Comparison of ENCODE assay signal across 11 cellular contexts in the genomic region with DNA sequence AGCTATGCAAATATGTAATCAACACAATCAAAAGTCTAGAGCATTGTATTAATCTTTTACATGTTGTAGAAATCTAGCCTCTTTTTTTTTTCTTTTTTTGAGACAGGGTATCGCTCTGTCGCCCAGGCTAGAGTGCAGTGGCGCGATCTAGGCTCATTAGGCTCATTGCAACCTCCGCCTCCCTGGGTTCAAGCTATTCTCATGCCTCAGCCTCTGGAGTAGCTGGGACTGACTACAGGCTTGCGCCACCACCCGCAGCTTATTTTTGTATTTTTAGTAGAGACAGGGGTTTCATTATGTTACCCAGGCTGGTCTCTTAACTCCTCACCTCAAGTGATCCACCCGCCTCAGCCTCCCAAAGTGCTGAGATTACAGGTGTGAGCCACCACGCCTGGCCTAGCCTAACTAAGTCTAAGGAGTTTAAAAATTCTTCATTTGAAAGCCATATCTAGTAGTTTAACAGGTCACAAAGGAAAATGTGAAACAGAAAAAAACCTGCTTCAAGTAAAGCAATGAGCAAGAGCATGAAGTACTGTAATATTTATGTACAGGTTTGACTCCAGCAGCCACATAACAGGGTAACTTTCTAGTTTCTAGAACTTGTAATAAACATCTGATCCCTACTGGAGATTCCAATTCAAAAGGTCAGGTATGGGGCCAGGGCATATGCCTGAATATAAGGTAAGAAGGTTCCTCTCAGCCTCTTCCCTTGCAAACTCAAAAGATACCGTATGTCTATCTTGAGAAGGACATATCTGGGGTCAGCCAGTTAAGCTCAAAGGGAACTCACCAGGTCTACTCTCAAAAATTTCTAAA. TPM values are rescaled to one million over a fixed set of nuclear protein-coding genes. Genes with fewer than 3 reads are reported as not detected.
A peak's percentile ranks its signal among the peaks of the same experiment; 100 is the strongest.
DNase-seq lines count a peak whose midpoint lies in the region; ATAC-seq, FAIRE-seq and TF ChIP-seq lines count a peak whose summit lies in the region.
"Had no signal": no experiment of that assay in that cellular context is flagged by ENCODE, and none has a peak within 500 bp of the region (broad histone marks: within the 10 kb centered on the region; RNA-seq: fewer than 3 reads in every experiment).

No MANE protein-coding gene starts in this region.

- H3F3A ChIP-seq in neural cell (ENCODE audit: insufficient read depth, low read length, poor library complexity, severe bottlenecking) = no peaks in the 10 kb centered on the region

- no peak overlapping the region for H3K4me3 ChIP-seq in A549
- H3K4me3 ChIP-seq in HUES48 (ENCODE audit: low read depth, low read length) = 0 out of 2 replicates have a peak overlapping the region, but pooled peaks have one; percentile 7
- H3K4me3 ChIP-seq in neural cell (ENCODE audit: low read length) = peak overlapping the region; percentile 87

- DNase-seq in A549 (ENCODE audit: low read depth in 1 of 2, low spot score in 1 of 2) = no peak
- peak in 1 of 2 donors; percentile 44 for DNase-seq in activated naive CD4-positive, alpha-beta T cell treated with anti-CD3 and anti-CD28 coated beads, Interleukin-2, amount 50 U/mL, for 72 hours (ENCODE audit: low spot score in 2 of 2)
- no peak for DNase-seq in mesenteric fat pad (ENCODE audit: low spot score)
- no peak for DNase-seq in SW480 (ENCODE audit: low spot score)
- no peak for DNase-seq in NCI-H510A (lab: John Stamatoyannopoulos, UW)
- DNase-seq: heart right ventricle, NCI-H1417 treated with DMSO at 0.1 percent for 48 hours had no signal

- H3K4me1 ChIP-seq in A549 (peaks cover 31% of the 10 kb centered on the region), HUES48 (ENCODE audit: control insufficient read depth, insufficient read depth, low read length) (peaks cover 31% of the 10 kb centered on the region)

- POLR2A ChIA-PET in A549 (lab: Yijun Ruan, JAX) = interaction anchor here (0.9 kb wide), 1 partner anchor 82 kb away, joined by 3 read pairs; the partner anchor contains the start of gene RBM39

- H3K4me2 ChIP-seq in A549 (peak overlapping the region; percentile 97; the same call in 1 of the 3 replicates), neural cell (ENCODE audit: low read length) (no peak overlapping the region)

- H3K36me3 ChIP-seq in HUES48 (ENCODE audit: control insufficient read depth, insufficient read depth, low read length) (peaks cover 5% of the 10 kb centered on the region), neural cell (ENCODE audit: insufficient read depth, low read length) (no peaks in the 10 kb centered on the region)

- no peaks in the 10 kb centered on the region for H3K9me3 ChIP-seq in A549
- H3K9me3 ChIP-seq in HUES48 (ENCODE audit: control insufficient read depth, insufficient read depth, low read length) = no peaks in the 10 kb centered on the region
- H3K9me3 ChIP-seq in neural cell (ENCODE audit: low read length) = no peaks in the 10 kb centered on the region
- H3K9me3 ChIP-seq: heart right ventricle had no signal

- CTCF ChIA-PET in A549 (lab: Yijun Ruan, JAX) = interaction anchor here (0.6 to 0.7 kb wide), 2 partner anchors 11 to 42 kb away, joined by 3 to 5 read pairs; no protein-coding TSS in a partner anchor

- no peak for TF ChIP-seq EP300 in A549 (IDR thresholded peaks at IDR 0.05)
- no peak for TF ChIP-seq EP300 in neural cell (conservative IDR thresholded peaks at IDR 0.05; ENCODE audit: poor library complexity, severe bottlenecking)

- no peak overlapping the region for H2AFZ ChIP-seq in neural cell (ENCODE audit: low read depth, low read length)

- FAIRE-seq in A549 (lab: Jason Lieb, UNC) = no peak

- ATAC-seq in A549 (no peak), HG03457 (IDR thresholded peaks at IDR 0.05; ENCODE audit: unreplicated experiment) (no peak)
- ATAC-seq in activated naive CD4-positive, alpha-beta T cell treated with anti-CD3 and anti-CD28 coated beads, Interleukin-2, amount 50 U/mL, for 72 hours = peak; percentile 62 to 70
- ATAC-seq: heart right ventricle had no signal

- peaks cover 7% of the 10 kb centered on the region for H4K20me1 ChIP-seq in neural cell (ENCODE audit: insufficient read depth)

- H3K27ac Mint-ChIP-seq in activated naive CD4-positive, alpha-beta T cell treated with anti-CD3 and anti-CD28 coated beads, Interleukin-2, amount 50 U/mL, for 72 hours = peak overlapping the region; percentile 99 to 100
- H3K27ac Mint-ChIP-seq: dendritic cell treated with granulocyte-macrophage colony-stimulating factor and Interleukin-4, amounts not matched to agents 40 ng/mL and 50 ng/mL, for 4 days had no signal

- H3K27me3 ChIP-seq in HUES48 (ENCODE audit: control insufficient read depth, insufficient read depth, low read length) (no peaks in the 10 kb centered on the region), neural cell (ENCODE audit: insufficient read depth, low read depth, low read length) (no peaks in the 10 kb centered on the region)
- H3K27me3 ChIP-seq: heart right ventricle had no signal

- TF ChIP-seq RAD21 in A549 (conservative IDR thresholded peaks at IDR 0.05 in 1 of 2, IDR thresholded peaks at IDR 0.05 in 1 of 2) = no peak
- no peak for TF ChIP-seq RAD21 in neural cell (conservative IDR thresholded peaks at IDR 0.05)

- peaks cover 25 to 74% of the 10 kb centered on the region in 2 donors for H3K36me3 Mint-ChIP-seq in activated naive CD4-positive, alpha-beta T cell treated with anti-CD3 and anti-CD28 coated beads, Interleukin-2, amount 50 U/mL, for 72 hours

- no peak overlapping the region for H3K9ac ChIP-seq in HUES48 (ENCODE audit: low read depth, low read length)
- H3K9ac ChIP-seq in neural cell (ENCODE audit: low read length) = no peak overlapping the region

- no peaks in the 10 kb centered on the region for H3K9me3 Mint-ChIP-seq in activated naive CD4-positive, alpha-beta T cell treated with anti-CD3 and anti-CD28 coated beads, Interleukin-2, amount 50 U/mL, for 72 hours
- H3K9me3 Mint-ChIP-seq: dendritic cell treated with granulocyte-macrophage colony-stimulating factor and Interleukin-4, amounts not matched to agents 40 ng/mL and 50 ng/mL, for 4 days had no signal

- 97% methylated on average over 10 of the region's 10 CpGs for WGBS in A549 (ENCODE audit: missing lambda C conversion rate)

- H3K79me2 ChIP-seq in neural cell (replicated peaks; ENCODE audit: insufficient read depth, low read length) = peaks cover 91% of the 10 kb centered on the region

- TF ChIP-seq CTCF in A549 (IDR thresholded peaks at IDR 0.05) (no peak), neural cell (IDR thresholded peaks at IDR 0.05; ENCODE audit: poor library complexity, severe bottlenecking) (no peak)

- no peak overlapping the region for H3K27ac ChIP-seq in A549
- H3K27ac ChIP-seq in HUES48 (ENCODE audit: low read depth, low read length) = no peak overlapping the region
- no peak overlapping the region for H3K27ac ChIP-seq in neural cell (ENCODE audit: low read length)

- no peaks in the 10 kb centered on the region for H3K9me2 ChIP-seq in neural cell (ENCODE audit: insufficient read depth, low read length)

- TF ChIP-seq POLR2A in A549 (IDR thresholded peaks at IDR 0.05; ENCODE audit: low read length) = no peak

RNA-seq across cellular contexts. Expression of gene CPNE1, which starts 4.4 kb away (rescaled TPM):
- polyA plus RNA-seq in A549 (2011; rRNA removed) (180 and 199 TPM in 2 replicates), A549 (2017; fragmentation: RNase III; extraction: RNeasy Plus Mini Kit Qiagen cat#74134 plus additional on column Dnase treatment) (210 to 244 TPM (median 239 TPM) in 3 replicates), neural cell (148 and 183 TPM in 2 replicates)
- 293 and 348 TPM in 2 replicates for polyA plus RNA-seq in A549 (2012; cell fraction: cytosol; rRNA removed)
- polyA plus RNA-seq in A549 (2012; cell fraction: nucleus; rRNA removed) = 558 and 578 TPM in 2 replicates
- polyA minus RNA-seq in A549 (2011; rRNA and poly(A)+ RNA removed) = 200 and 245 TPM in 2 replicates
- 100 to 1,000 TPM; 332 to 352 TPM for total RNA-seq in activated naive CD4-positive, alpha-beta T cell treated with anti-CD3 and anti-CD28 coated beads, Interleukin-2, amount 50 U/mL, for 72 hours
- polyA minus RNA-seq in neural cell = 75.7 and 89.3 TPM in 2 replicates
- total RNA-seq in mesenteric fat pad = 126 TPM

RNA-seq across cellular contexts. Expression of gene RBM12, which starts 4.4 kb away (rescaled TPM):
- polyA plus RNA-seq in A549 (2011; rRNA removed) (92.9 and 119 TPM in 2 replicates), A549 (2017; fragmentation: RNase III; extraction: RNeasy Plus Mini Kit Qiagen cat#74134 plus additional on column Dnase treatment) (49.0 to 50.9 TPM (median 49.9 TPM) in 3 replicates), neural cell (53.9 and 66.0 TPM in 2 replicates)
- 41.1 and 47.6 TPM in 2 replicates for polyA plus RNA-seq in A549 (2012; cell fraction: cytosol; rRNA removed)
- 84.2 and 93.7 TPM in 2 replicates for polyA plus RNA-seq in A549 (2012; cell fraction: nucleus; rRNA removed)
- 174 and 209 TPM in 2 replicates for polyA minus RNA-seq in A549 (2011; rRNA and poly(A)+ RNA removed)
- total RNA-seq in activated naive CD4-positive, alpha-beta T cell treated with anti-CD3 and anti-CD28 coated beads, Interleukin-2, amount 50 U/mL, for 72 hours = 100 to 1,000 TPM; 110 to 116 TPM
- polyA minus RNA-seq in neural cell = 142 and 160 TPM in 2 replicates
- total RNA-seq in mesenteric fat pad = 73.4 TPM

RNA-seq across cellular contexts. Expression of gene NFS1, which starts 38.8 kb away (rescaled TPM):
- polyA plus RNA-seq in A549 (2011; rRNA removed) (50.5 and 72.0 TPM in 2 replicates), A549 (2017; fragmentation: RNase III; extraction: RNeasy Plus Mini Kit Qiagen cat#74134 plus additional on column Dnase treatment) (39.2 to 44.0 TPM (median 39.5 TPM) in 3 replicates), neural cell (55.2 and 67.0 TPM in 2 replicates)
- polyA plus RNA-seq in A549 (2012; cell fraction: cytosol; rRNA removed) = 69.8 and 103 TPM in 2 replicates
- polyA plus RNA-seq in A549 (2012; cell fraction: nucleus; rRNA removed) = 47.8 and 55.9 TPM in 2 replicates
- 29.8 and 35.3 TPM in 2 replicates for polyA minus RNA-seq in A549 (2011; rRNA and poly(A)+ RNA removed)
- total RNA-seq in activated naive CD4-positive, alpha-beta T cell treated with anti-CD3 and anti-CD28 coated beads, Interleukin-2, amount 50 U/mL, for 72 hours = 10 to 100 TPM; 48.5 to 50.1 TPM
- polyA minus RNA-seq in neural cell = 44.9 and 50.4 TPM in 2 replicates
- total RNA-seq in mesenteric fat pad = 23.5 TPM

RNA-seq across cellular contexts. Expression of gene ROMO1, which starts 38.9 kb away (rescaled TPM):
- polyA plus RNA-seq in A549 (2011; rRNA removed) (201 and 204 TPM in 2 replicates), A549 (2017; fragmentation: RNase III; extraction: RNeasy Plus Mini Kit Qiagen cat#74134 plus additional on column Dnase treatment) (365 to 430 TPM (median 425 TPM) in 3 replicates), neural cell (514 and 557 TPM in 2 replicates)
- polyA plus RNA-seq in A549 (2012; cell fraction: cytosol; rRNA removed) = 974 and 1,231 TPM in 2 replicates
- 655 and 1,009 TPM in 2 replicates for polyA plus RNA-seq in A549 (2012; cell fraction: nucleus; rRNA removed)
- polyA minus RNA-seq in A549 (2011; rRNA and poly(A)+ RNA removed) = 20.8 and 23.3 TPM in 2 replicates
- 100 to 1,000 TPM; 111 to 120 TPM for total RNA-seq in activated naive CD4-positive, alpha-beta T cell treated with anti-CD3 and anti-CD28 coated beads, Interleukin-2, amount 50 U/mL, for 72 hours
- polyA minus RNA-seq in neural cell = 60.4 and 67.0 TPM in 2 replicates
- total RNA-seq in mesenteric fat pad = 141 TPM

RNA-seq across cellular contexts. Expression of gene SPAG4, which starts 44.7 kb away (rescaled TPM):
- 5.0 and 7.9 TPM in 2 replicates for polyA plus RNA-seq in A549 (2011; rRNA removed)
- polyA plus RNA-seq in A549 (2012; cell fraction: cytosol; rRNA removed) = 4.4 TPM in 2 replicates
- polyA plus RNA-seq in A549 (2012; cell fraction: nucleus; rRNA removed) = 13.1 and 16.5 TPM in 2 replicates
- polyA plus RNA-seq in A549 (2017; fragmentation: RNase III; extraction: RNeasy Plus Mini Kit Qiagen cat#74134 plus additional on column Dnase treatment) = 2.6 to 4.6 TPM (median 4.4 TPM) in 3 replicates
- 3.2 and 7.2 TPM in 2 replicates for polyA minus RNA-seq in A549 (2011; rRNA and poly(A)+ RNA removed)
- 10 to 100 TPM in 1 of 2 donors, 1 to 10 TPM in 1; 9.6 to 13.2 TPM for total RNA-seq in activated naive CD4-positive, alpha-beta T cell treated with anti-CD3 and anti-CD28 coated beads, Interleukin-2, amount 50 U/mL, for 72 hours
- 1.2 and 4.0 TPM in 2 replicates for polyA plus RNA-seq in neural cell
- polyA minus RNA-seq in neural cell = 1.5 TPM in 1 of 2 replicates, not detected in the other
- total RNA-seq in mesenteric fat pad = 2.2 TPM

Comparison
In these comparisons a context has a peak if more than half of its experiments do, and no peak if none do; other contexts are left out.
1. ATAC-seq: peak in activated naive CD4-positive, alpha-beta T cell treated with anti-CD3 and anti-CD28 coated beads, Interleukin-2, amount 50 U/mL, for 72 hours (2 of 2); none in A549 (0 of 2) and HG03457 (single experiment).